In genomic region chr12:39145175-39145999, GRCh38 we compare ENCODE assay signal across 8 cellular contexts.
DNase-seq lines count a peak whose midpoint lies in the region; TF ChIP-seq lines count a peak whose summit lies in the region.

No MANE protein-coding gene starts in this region.

- TF ChIP-seq CTCF in Peyer's patch (IDR thresholded peaks at IDR 0.05) (peak in 5 of 6 experiments; percentile 12 to 84 (median 48)), tibial artery (IDR thresholded peaks at IDR 0.05) (peak; percentile 30 to 33)

- in situ Hi-C loops in GM23248 (cut with MboI): no loop called here

- H3K4me2 ChIP-seq in GM23248 (ENCODE audit: unreplicated experiment): no peak overlapping the region

- no peaks in the 10 kb centered on the region for H3K9me3 ChIP-seq in GM23248 (ENCODE audit: low read depth)
- peaks cover 0 to 5% (median 0%) of the 10 kb centered on the region in 4 donors for H3K9me3 ChIP-seq in Peyer's patch
- H3K9me3 ChIP-seq in muscle layer of colon (ENCODE audit: low read length): no peaks in the 10 kb centered on the region
- H3K9me3 ChIP-seq in tibial artery: peaks cover 0 to 10% (median 2%) of the 10 kb centered on the region in 3 donors

- WGBS in GM23248 (ENCODE audit: low coverage in 1 of 2, low lambda C conversion rate in 2 of 2, missing lambda C conversion rate in 2 of 2), 2 experiments: 9 to 10% methylated on average over 67 to 70 of the region's 70 CpGs

- DNase-seq in DMS53 treated with DMSO at 0.1 percent for 48 hours (lab: John Stamatoyannopoulos, UW; ENCODE audit: unreplicated experiment) (peak; percentile 82), GM23248 (peak; percentile 6), Peyer's patch (peak in 2 of 3 donors; percentile 66 to 70), epidermal melanocyte (ENCODE audit: insufficient read length, low spot score) (peak; percentile 32), tibial artery (no peak), superior temporal gyrus (ENCODE audit: extremely low spot score) (no peak), NCI-H1105 (lab: John Stamatoyannopoulos, UW) (no peak)

- no peaks in the 10 kb centered on the region for H3K9me2 ChIP-seq in GM23248 (ENCODE audit: insufficient read depth)

- H3K4me3 ChIP-seq in GM23248 (peak overlapping the region; percentile 9; the same call in 1 of the 2 replicates), Peyer's patch (peak overlapping the region; percentile 21 to 64 (median 38)), muscle layer of colon (ENCODE audit: low read depth in 1 of 2, low read length in 2 of 2) (peak overlapping the region; percentile 47 to 76), tibial artery (peak overlapping the region; percentile 48 to 49)

- H3K4me1 ChIP-seq in GM23248 (ENCODE audit: insufficient read depth): no peaks in the 10 kb centered on the region
- peaks cover 0 to 8% (median 0%) of the 10 kb centered on the region in 4 donors for H3K4me1 ChIP-seq in Peyer's patch
- H3K4me1 ChIP-seq in muscle layer of colon (ENCODE audit: insufficient read depth, low read length): peaks cover 6% of the 10 kb centered on the region
- H3K4me1 ChIP-seq in tibial artery: peaks cover 0 to 19% (median 11%) of the 10 kb centered on the region in 4 donors

- no peak for TF ChIP-seq POLR2A in Peyer's patch (IDR thresholded peaks at IDR 0.05)

- peaks cover 4% of the 10 kb centered on the region; the same call in 1 of the 2 replicates for H3K27me3 ChIP-seq in GM23248 (replicated peaks; ENCODE audit: insufficient read depth)
- peaks cover 0 to 8% of the 10 kb centered on the region in 2 donors for H3K27me3 ChIP-seq in Peyer's patch
- H3K27me3 ChIP-seq in muscle layer of colon (ENCODE audit: control insufficient read depth in 1 of 2, insufficient read depth in 2 of 2, low read length in 2 of 2): peaks cover 0 to 14% of the 10 kb centered on the region in 2 donors
- peaks cover 0 to 18% of the 10 kb centered on the region in 2 donors for H3K27me3 ChIP-seq in tibial artery

- no peak overlapping the region for H2AFZ ChIP-seq in GM23248

- H3K36me3 ChIP-seq in GM23248 (ENCODE audit: low read depth): no peaks in the 10 kb centered on the region
- H3K36me3 ChIP-seq in Peyer's patch: no peaks in the 10 kb centered on the region
- no peaks in the 10 kb centered on the region for H3K36me3 ChIP-seq in muscle layer of colon (ENCODE audit: insufficient read depth, low read length)
- H3K36me3 ChIP-seq in tibial artery: no peaks in the 10 kb centered on the region

- no peaks in the 10 kb centered on the region for H3F3A ChIP-seq in GM23248 (ENCODE audit: insufficient read depth)

- H4K20me1 ChIP-seq in GM23248 (ENCODE audit: insufficient read depth): no peaks in the 10 kb centered on the region

- H3K27ac ChIP-seq in GM23248 (no peak overlapping the region), Peyer's patch (no peak overlapping the region), muscle layer of colon (ENCODE audit: low read depth, low read length) (no peak overlapping the region), tibial artery (no peak overlapping the region)

- H3K9ac ChIP-seq in GM23248 (no peak overlapping the region), muscle layer of colon (ENCODE audit: low read length) (peak overlapping the region; percentile 33)

- no peaks in the 10 kb centered on the region for H3K79me2 ChIP-seq in GM23248 (ENCODE audit: insufficient read depth)

- intact Hi-C loops in tibial artery (cut with DNase I; ENCODE audit: low total_unique reads): no loop called here

Comparison
In these comparisons a context has a peak if more than half of its experiments do, and no peak if none do; other contexts are left out.
1. DNase-seq: peak in DMS53 treated with DMSO at 0.1 percent for 48 hours (single experiment), GM23248 (single experiment), Peyer's patch (2 of 3) and epidermal melanocyte (single experiment); none in tibial artery (0 of 2), superior temporal gyrus (single experiment) and NCI-H1105 (single experiment).
2. H3K4me3 ChIP-seq: peak in every context shown above with its lines; median percentile 62 in muscle layer of colon; 48 in tibial artery; 38 in Peyer's patch; 9 in GM23248.